Comparison of ENCODE assay signal across 8 cellular contexts in genomic region chr17:36215909-36216308, GRCh38. TPM values are rescaled to one million over a fixed set of nuclear protein-coding genes. Genes with fewer than 3 reads are reported as not detected.
"Had no signal": no experiment of that assay in that cellular context is flagged by ENCODE, and none has a peak within 500 bp of the region (broad histone marks: within the 10 kb centered on the region; RNA-seq: fewer than 3 reads in every experiment).

No MANE protein-coding gene starts in this region.

RNA-seq across cellular contexts. Expression of gene CCL4L2, which starts 5.0 kb away (rescaled TPM):
- total RNA-seq: LHCN-M2, MCF 10A, NCI-H460, PC-9, Right ventricle myocardium inferior, RPMI7951, SJCRH30, SK-MEL-5 had no signal

RNA-seq across cellular contexts. Expression of gene CCL3L1, which starts 19.4 kb away (rescaled TPM):
- total RNA-seq: LHCN-M2, MCF 10A, NCI-H460, PC-9, Right ventricle myocardium inferior, SJCRH30, SK-MEL-5 had no signal

RNA-seq across cellular contexts. Expression of gene TBC1D3B, which starts 39.5 kb away (rescaled TPM):
- total RNA-seq: RPMI7951 had no signal

RNA-seq across cellular contexts. Expression of gene TBC1D3I, which starts 48.5 kb away (rescaled TPM):
- total RNA-seq: NCI-H460, Right ventricle myocardium inferior, RPMI7951, SJCRH30, SK-MEL-5 had no signal
